ENCODE assay signal across 30 cellular contexts in genomic region chr2:6167592-6168138, GRCh38.
"Had no signal": no experiment of that assay in that cellular context is flagged by ENCODE, and none has a peak within 500 bp of the region (broad histone marks: within the 10 kb centered on the region; RNA-seq: fewer than 3 reads in every experiment).

No MANE protein-coding gene starts in this region.

- H3K27me3 ChIP-seq: ascending aorta, breast epithelium, SJSA1 had no signal

- H3K9me3 ChIP-seq: ascending aorta, breast epithelium, SJSA1, SK-N-SH had no signal

- H3K36me3 ChIP-seq: ascending aorta, breast epithelium, SJSA1 had no signal

- H3K4me1 ChIP-seq: ascending aorta, breast epithelium, SJSA1 had no signal

- DNase-seq: activated CD4-positive, alpha-beta memory T cell treated with anti-CD3 and anti-CD28 coated beads, Interleukin-2, amount 10 ng/mL, durations not matched to agents 7 days and 5 days; activated CD4-positive, alpha-beta T cell treated with anti-CD3 and anti-CD28 coated beads for 36 hours; activated CD4-positive, alpha-beta T cell treated with anti-CD3 and anti-CD28 coated beads, Interleukin-2, amount 10 ng/mL, durations not matched to agents 7 days and 5 days; activated effector memory CD4-positive, alpha-beta T cell treated with anti-CD3 and anti-CD28 coated beads, Interleukin-2, amount 50 U/mL, for 16 hours; activated naive CD4-positive, alpha-beta T cell; activated naive CD8-positive, alpha-beta T cell treated with anti-CD3 and anti-CD28 coated beads, Interleukin-2, amount 10 ng/mL, durations not matched to agents 7 days and 5 days; activated T-cell treated with anti-CD3 and anti-CD28 coated beads, Interleukin-2, amount 50 U/mL, for 1 hour; activated T-cell treated with anti-CD3 and anti-CD28 coated beads, Interleukin-2, amount 50 U/mL, for 72 hours; amygdala; IMR-90; NCI-H1092 treated with DMSO at 0.1 percent for 48 hours; NCI-H1417; NCI-H1694; NCI-H1930; NCI-H2107; NCI-H2171; NCI-H510A; NCI-H526; PC-9; Right ventricle myocardium superior; SK-N-SH had no signal

- ATAC-seq: activated CD4-positive, alpha-beta T cell treated with anti-CD3 and anti-CD28 coated beads for 36 hours; activated CD4-positive, CD25-positive, alpha-beta regulatory T cell treated with anti-CD3 and anti-CD28 coated beads, Interleukin-2, amount 50 U/mL, for 24 hours; activated T-cell treated with anti-CD3 and anti-CD28 coated beads, Interleukin-2, amount 50 U/mL, for 72 hours; activated T-helper 17 cell treated with anti-CD3 and anti-CD28 coated beads, Interleukin-2, amount 50 U/mL, for 72 hours; K562; WTC11 had no signal

- H3K27ac ChIP-seq: ascending aorta, breast epithelium, PC-9, RWPE1, SJSA1 had no signal

- FAIRE-seq: K562, RCC 7860 had no signal

- H3K4me3 ChIP-seq: ascending aorta, breast epithelium, K562, PC-9, SJSA1 had no signal
